In genomic region chr2:27925640-27926472, GRCh38 we compare ENCODE assay signal across 1 cellular context.
TF ChIP-seq lines count a peak whose summit lies in the region.

No MANE protein-coding gene starts in this region.

TF ChIP-seq in IMR-90, 13 proteins besides CTCF, POLR2A, EP300 and RAD21:
- TF ChIP-seq FOS (IDR thresholded peaks at IDR 0.05; ENCODE audit: low read depth, low read length) (no peak), CHD1 (IDR thresholded peaks at IDR 0.05; ENCODE audit: low read depth, low read length) (no peak), NFE2L2 (IDR thresholded peaks at IDR 0.05; ENCODE audit: low read depth, low read length) (no peak), RCOR1 (IDR thresholded peaks at IDR 0.05; ENCODE audit: insufficient replicate concordance, low read length) (no peak), SMC3 (IDR thresholded peaks at IDR 0.05; ENCODE audit: low read depth, low read length) (no peak), CEBPB (IDR thresholded peaks at IDR 0.05; ENCODE audit: low read depth, low read length) (no peak), MXI1 (IDR thresholded peaks at IDR 0.05; ENCODE audit: borderline replicate concordance, low read depth, low read length) (no peak), BHLHE40 (IDR thresholded peaks at IDR 0.05; ENCODE audit: low read depth, low read length) (no peak), RFX5 (IDR thresholded peaks at IDR 0.05; ENCODE audit: low read depth, low read length) (no peak)
- TF ChIP-seq, protein P1, sequence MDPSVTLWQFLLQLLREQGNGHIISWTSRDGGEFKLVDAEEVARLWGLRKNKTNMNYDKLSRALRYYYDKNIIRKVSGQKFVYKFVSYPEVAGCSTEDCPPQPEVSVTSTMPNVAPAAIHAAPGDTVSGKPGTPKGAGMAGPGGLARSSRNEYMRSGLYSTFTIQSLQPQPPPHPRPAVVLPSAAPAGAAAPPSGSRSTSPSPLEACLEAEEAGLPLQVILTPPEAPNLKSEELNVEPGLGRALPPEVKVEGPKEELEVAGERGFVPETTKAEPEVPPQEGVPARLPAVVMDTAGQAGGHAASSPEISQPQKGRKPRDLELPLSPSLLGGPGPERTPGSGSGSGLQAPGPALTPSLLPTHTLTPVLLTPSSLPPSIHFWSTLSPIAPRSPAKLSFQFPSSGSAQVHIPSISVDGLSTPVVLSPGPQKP (IDR thresholded peaks at IDR 0.05; ENCODE audit: borderline replicate concordance, low read depth, low read length) = no peak
